In the genomic region with DNA sequence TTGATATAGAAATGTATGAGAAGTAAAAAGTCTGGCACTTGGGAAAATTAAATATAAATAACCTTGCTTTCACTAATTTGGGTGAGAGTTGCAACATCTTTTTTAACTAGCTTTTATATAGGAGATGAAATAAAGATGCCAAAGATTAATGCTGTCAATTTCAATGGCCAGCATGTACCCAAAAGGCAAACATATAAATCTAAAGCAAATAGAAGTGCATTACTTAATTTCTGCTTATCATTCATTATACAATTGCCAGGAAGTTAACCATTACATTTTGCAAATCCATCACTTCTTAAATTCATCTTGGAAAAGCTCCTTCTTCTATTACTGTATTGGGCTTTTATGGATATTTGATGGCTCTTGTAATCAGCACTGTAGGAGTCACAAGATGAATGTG, we compare ENCODE assay signal across 17 cellular contexts.
"Had no signal": no experiment of that assay in that cellular context is flagged by ENCODE, and none has a peak within 500 bp of the region (broad histone marks: within the 10 kb centered on the region; RNA-seq: fewer than 3 reads in every experiment).

No MANE protein-coding gene starts in this region.

- DNase-seq: Kasumi-1, MG63, NCI-H1092, NCI-H1694 treated with DMSO at 0.1 percent for 48 hours, NCI-H1930, NCI-H2107, NCI-H2227 treated with DMSO at 0.1 percent for 48 hours, NCI-H524, NCI-H526 treated with DMSO at 0.1 percent for 48 hours, NCI-H774, PC-9, Peyer's patch, SHP77 treated with DMSO at 0.1 percent for 48 hours had no signal

- H3K27ac ChIP-seq: HL-60, KMS-11, PC-9, Peyer's patch, SJSA1, SK-N-MC had no signal
